ENCODE assay signal across 1 cellular context in genomic region chr16:28876016-28876659, GRCh38.
TF ChIP-seq lines count a peak whose summit lies in the region.

No MANE protein-coding gene starts in this region.

TF ChIP-seq in HEK293, 187 proteins besides CTCF, POLR2A, EP300 and RAD21 (continued from another document):
- no peak for TF ChIP-seq ZBTB11 (tag by site-specific recombination; conservative IDR thresholded peaks at IDR 0.05; ENCODE audit: low read depth)
- no peak for TF ChIP-seq KLF8 (tag by site-specific recombination; IDR thresholded peaks at IDR 0.05)
- no peak for TF ChIP-seq REPIN1 (tag by site-specific recombination; IDR thresholded peaks at IDR 0.05; ENCODE audit: low read depth)
- TF ChIP-seq ZBTB6 (tag by site-specific recombination; IDR thresholded peaks at IDR 0.05): no peak
- 0 out of 2 replicates have a peak, but pooled peaks have one; percentile 24 for TF ChIP-seq IKZF3 (tag by site-specific recombination; IDR thresholded peaks at IDR 0.05)
- no peak for TF ChIP-seq ZSCAN5A (tag by site-specific recombination; IDR thresholded peaks at IDR 0.05)
- no peak for TF ChIP-seq ZNF670 (tag by site-specific recombination; IDR thresholded peaks at IDR 0.05; ENCODE audit: low read depth)
- peak; percentile 62; the same call in 1 of the 2 replicates for TF ChIP-seq ZIC2 (tag by site-specific recombination; IDR thresholded peaks at IDR 0.05)
- no peak for TF ChIP-seq ZNF518A (tag by site-specific recombination; conservative IDR thresholded peaks at IDR 0.05; ENCODE audit: low read depth)
- no peak for TF ChIP-seq ZNF530 (tag by site-specific recombination; IDR thresholded peaks at IDR 0.05; ENCODE audit: low read depth)
- no peak for TF ChIP-seq ZNF777 (tag by site-specific recombination; IDR thresholded peaks at IDR 0.05; ENCODE audit: borderline replicate concordance)
- no peak for TF ChIP-seq ZNF48 (tag by site-specific recombination; IDR thresholded peaks at IDR 0.05)
- no peak for TF ChIP-seq PBX3 (CRISPR knock-in tag; IDR thresholded peaks at IDR 0.05)
- TF ChIP-seq ZEB2 (tag by site-specific recombination; IDR thresholded peaks at IDR 0.05): no peak
- TF ChIP-seq PRDM1 (tag by site-specific recombination; IDR thresholded peaks at IDR 0.05): peak; percentile 23; the same call in 1 of the 2 replicates
- no peak for TF ChIP-seq ZSCAN23 (tag by site-specific recombination; IDR thresholded peaks at IDR 0.05)
- TF ChIP-seq EGR2 (tag by site-specific recombination; IDR thresholded peaks at IDR 0.05; ENCODE audit: low read depth): peak; percentile 76
- TF ChIP-seq ELK4 (IDR thresholded peaks at IDR 0.05; ENCODE audit: borderline replicate concordance, low read depth, low read length): no peak
- peak; percentile 79 for TF ChIP-seq ZNF398 (tag by site-specific recombination; IDR thresholded peaks at IDR 0.05)
- no peak for TF ChIP-seq ZNF843 (tag by site-specific recombination; IDR thresholded peaks at IDR 0.05)
- TF ChIP-seq ZNF18 (tag by site-specific recombination; IDR thresholded peaks at IDR 0.05): peak; percentile 59; the same call in 1 of the 2 replicates
- TF ChIP-seq ZNF791 (tag by site-specific recombination; IDR thresholded peaks at IDR 0.05): no peak
- no peak for TF ChIP-seq ZNF157 (tag by site-specific recombination; IDR thresholded peaks at IDR 0.05)
- TF ChIP-seq ZNF529 (tag by site-specific recombination; IDR thresholded peaks at IDR 0.05; ENCODE audit: insufficient replicate concordance): no peak
- TF ChIP-seq ZNF416 (tag by site-specific recombination; IDR thresholded peaks at IDR 0.05): no peak
- TF ChIP-seq KLF9 (tag by site-specific recombination; IDR thresholded peaks at IDR 0.05; ENCODE audit: low read depth): no peak
- no peak for TF ChIP-seq ZNF623 (tag by site-specific recombination; IDR thresholded peaks at IDR 0.05)
- no peak for TF ChIP-seq ZFP69B (tag by site-specific recombination; IDR thresholded peaks at IDR 0.05)
- no peak for TF ChIP-seq SETDB1 (IDR thresholded peaks at IDR 0.05; ENCODE audit: insufficient read length, low read length)
- TF ChIP-seq ZNF473 (tag by site-specific recombination; IDR thresholded peaks at IDR 0.05): no peak
- TF ChIP-seq GLIS1 (tag by site-specific recombination; IDR thresholded peaks at IDR 0.05): peak; percentile 80
- no peak for TF ChIP-seq TRIM28 (IDR thresholded peaks at IDR 0.05; ENCODE audit: borderline replicate concordance, low read length)
- no peak for TF ChIP-seq RBAK (tag by site-specific recombination; IDR thresholded peaks at IDR 0.05)
- TF ChIP-seq ZNF311 (tag by site-specific recombination; IDR thresholded peaks at IDR 0.05; ENCODE audit: borderline replicate concordance): no peak
- TF ChIP-seq ZNF266 (tag by site-specific recombination; IDR thresholded peaks at IDR 0.05; ENCODE audit: low read depth): no peak
- TF ChIP-seq ZNF140 (tag by site-specific recombination; IDR thresholded peaks at IDR 0.05): no peak
- TF ChIP-seq KLF17 (tag by site-specific recombination; IDR thresholded peaks at IDR 0.05): peak; percentile 24; the same call in 1 of the 2 replicates
- TF ChIP-seq BCL11B (tag by site-specific recombination; IDR thresholded peaks at IDR 0.05; ENCODE audit: low read depth): no peak
- TF ChIP-seq ZFHX2 (tag by site-specific recombination; conservative IDR thresholded peaks at IDR 0.05): peak; percentile 75
- no peak for TF ChIP-seq ZNF37A (tag by site-specific recombination; IDR thresholded peaks at IDR 0.05)
- 0 out of 2 replicates have a peak, but pooled peaks have one; percentile 4 for TF ChIP-seq SCRT2 (tag by site-specific recombination; IDR thresholded peaks at IDR 0.05)
- no peak for TF ChIP-seq KLF1 (tag by site-specific recombination; IDR thresholded peaks at IDR 0.05)
- no peak for TF ChIP-seq ZNF837 (tag by site-specific recombination; IDR thresholded peaks at IDR 0.05)
- no peak for TF ChIP-seq ZXDB (tag by site-specific recombination; IDR thresholded peaks at IDR 0.05)
- no peak for TF ChIP-seq SP7 (tag by site-specific recombination; IDR thresholded peaks at IDR 0.05)
- no peak for TF ChIP-seq ZNF404 (tag by site-specific recombination; IDR thresholded peaks at IDR 0.05)
- no peak for TF ChIP-seq ZNF664 (tag by site-specific recombination; IDR thresholded peaks at IDR 0.05)
- no peak for TF ChIP-seq BCL11A (tag by site-specific recombination; IDR thresholded peaks at IDR 0.05; ENCODE audit: low read depth)
- no peak for TF ChIP-seq ZNF571 (tag by site-specific recombination; IDR thresholded peaks at IDR 0.05)
